Comparison of ENCODE assay signal across 1 cellular context in the genomic region with DNA sequence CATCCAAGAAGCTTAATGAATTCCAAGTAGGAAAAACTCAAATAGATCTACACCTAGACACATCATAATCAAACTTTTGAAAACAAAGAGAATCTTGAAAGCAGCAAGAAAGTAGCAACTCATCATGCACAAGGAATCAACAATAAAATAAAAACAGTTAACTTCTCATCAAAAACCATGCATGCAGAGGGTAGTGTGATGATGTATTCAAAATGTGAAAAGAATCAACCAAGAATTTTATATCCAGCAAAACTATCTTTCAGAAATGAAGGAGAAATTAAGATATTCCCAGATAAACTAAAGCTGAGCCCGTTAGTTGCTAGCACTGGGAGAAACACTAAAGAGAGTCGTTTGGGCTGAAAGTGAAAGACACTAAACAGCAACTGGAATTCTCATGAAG.
TF ChIP-seq lines count a peak whose summit lies in the region.

No MANE protein-coding gene starts in this region.

TF ChIP-seq in HepG2, 621 proteins besides CTCF, POLR2A, EP300 and RAD21 (continued from another document):
- TF ChIP-seq, protein P1, sequence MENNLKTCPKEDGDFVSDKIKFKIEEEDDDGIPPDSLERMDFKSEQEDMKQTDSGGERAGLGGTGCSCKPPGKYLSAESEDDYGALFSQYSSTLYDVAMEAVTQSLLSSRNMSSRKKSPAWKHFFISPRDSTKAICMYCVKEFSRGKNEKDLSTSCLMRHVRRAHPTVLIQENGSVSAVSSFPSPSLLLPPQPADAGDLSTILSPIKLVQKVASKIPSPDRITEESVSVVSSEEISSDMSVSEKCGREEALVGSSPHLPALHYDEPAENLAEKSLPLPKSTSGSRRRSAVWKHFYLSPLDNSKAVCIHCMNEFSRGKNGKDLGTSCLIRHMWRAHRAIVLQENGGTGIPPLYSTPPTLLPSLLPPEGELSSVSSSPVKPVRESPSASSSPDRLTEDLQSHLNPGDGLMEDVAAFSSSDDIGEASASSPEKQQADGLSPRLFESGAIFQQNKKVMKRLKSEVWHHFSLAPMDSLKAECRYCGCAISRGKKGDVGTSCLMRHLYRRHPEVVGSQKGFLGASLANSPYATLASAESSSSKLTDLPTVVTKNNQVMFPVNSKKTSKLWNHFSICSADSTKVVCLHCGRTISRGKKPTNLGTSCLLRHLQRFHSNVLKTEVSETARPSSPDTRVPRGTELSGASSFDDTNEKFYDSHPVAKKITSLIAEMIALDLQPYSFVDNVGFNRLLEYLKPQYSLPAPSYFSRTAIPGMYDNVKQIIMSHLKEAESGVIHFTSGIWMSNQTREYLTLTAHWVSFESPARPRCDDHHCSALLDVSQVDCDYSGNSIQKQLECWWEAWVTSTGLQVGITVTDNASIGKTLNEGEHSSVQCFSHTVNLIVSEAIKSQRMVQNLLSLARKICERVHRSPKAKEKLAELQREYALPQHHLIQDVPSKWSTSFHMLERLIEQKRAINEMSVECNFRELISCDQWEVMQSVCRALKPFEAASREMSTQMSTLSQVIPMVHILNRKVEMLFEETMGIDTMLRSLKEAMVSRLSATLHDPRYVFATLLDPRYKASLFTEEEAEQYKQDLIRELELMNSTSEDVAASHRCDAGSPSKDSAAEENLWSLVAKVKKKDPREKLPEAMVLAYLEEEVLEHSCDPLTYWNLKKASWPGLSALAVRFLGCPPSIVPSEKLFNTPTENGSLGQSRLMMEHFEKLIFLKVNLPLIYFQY (CRISPR knock-in tag; IDR thresholded peaks at IDR 0.05; ENCODE audit: borderline replicate concordance), result no peak
- TF ChIP-seq ZFP1 (CRISPR knock-in tag; IDR thresholded peaks at IDR 0.05) (peak; percentile 90; the same call in 1 of the 2 replicates), YEATS2 (CRISPR knock-in tag; IDR thresholded peaks at IDR 0.05; ENCODE audit: borderline replicate concordance) (no peak)
- TF ChIP-seq, protein P2, sequence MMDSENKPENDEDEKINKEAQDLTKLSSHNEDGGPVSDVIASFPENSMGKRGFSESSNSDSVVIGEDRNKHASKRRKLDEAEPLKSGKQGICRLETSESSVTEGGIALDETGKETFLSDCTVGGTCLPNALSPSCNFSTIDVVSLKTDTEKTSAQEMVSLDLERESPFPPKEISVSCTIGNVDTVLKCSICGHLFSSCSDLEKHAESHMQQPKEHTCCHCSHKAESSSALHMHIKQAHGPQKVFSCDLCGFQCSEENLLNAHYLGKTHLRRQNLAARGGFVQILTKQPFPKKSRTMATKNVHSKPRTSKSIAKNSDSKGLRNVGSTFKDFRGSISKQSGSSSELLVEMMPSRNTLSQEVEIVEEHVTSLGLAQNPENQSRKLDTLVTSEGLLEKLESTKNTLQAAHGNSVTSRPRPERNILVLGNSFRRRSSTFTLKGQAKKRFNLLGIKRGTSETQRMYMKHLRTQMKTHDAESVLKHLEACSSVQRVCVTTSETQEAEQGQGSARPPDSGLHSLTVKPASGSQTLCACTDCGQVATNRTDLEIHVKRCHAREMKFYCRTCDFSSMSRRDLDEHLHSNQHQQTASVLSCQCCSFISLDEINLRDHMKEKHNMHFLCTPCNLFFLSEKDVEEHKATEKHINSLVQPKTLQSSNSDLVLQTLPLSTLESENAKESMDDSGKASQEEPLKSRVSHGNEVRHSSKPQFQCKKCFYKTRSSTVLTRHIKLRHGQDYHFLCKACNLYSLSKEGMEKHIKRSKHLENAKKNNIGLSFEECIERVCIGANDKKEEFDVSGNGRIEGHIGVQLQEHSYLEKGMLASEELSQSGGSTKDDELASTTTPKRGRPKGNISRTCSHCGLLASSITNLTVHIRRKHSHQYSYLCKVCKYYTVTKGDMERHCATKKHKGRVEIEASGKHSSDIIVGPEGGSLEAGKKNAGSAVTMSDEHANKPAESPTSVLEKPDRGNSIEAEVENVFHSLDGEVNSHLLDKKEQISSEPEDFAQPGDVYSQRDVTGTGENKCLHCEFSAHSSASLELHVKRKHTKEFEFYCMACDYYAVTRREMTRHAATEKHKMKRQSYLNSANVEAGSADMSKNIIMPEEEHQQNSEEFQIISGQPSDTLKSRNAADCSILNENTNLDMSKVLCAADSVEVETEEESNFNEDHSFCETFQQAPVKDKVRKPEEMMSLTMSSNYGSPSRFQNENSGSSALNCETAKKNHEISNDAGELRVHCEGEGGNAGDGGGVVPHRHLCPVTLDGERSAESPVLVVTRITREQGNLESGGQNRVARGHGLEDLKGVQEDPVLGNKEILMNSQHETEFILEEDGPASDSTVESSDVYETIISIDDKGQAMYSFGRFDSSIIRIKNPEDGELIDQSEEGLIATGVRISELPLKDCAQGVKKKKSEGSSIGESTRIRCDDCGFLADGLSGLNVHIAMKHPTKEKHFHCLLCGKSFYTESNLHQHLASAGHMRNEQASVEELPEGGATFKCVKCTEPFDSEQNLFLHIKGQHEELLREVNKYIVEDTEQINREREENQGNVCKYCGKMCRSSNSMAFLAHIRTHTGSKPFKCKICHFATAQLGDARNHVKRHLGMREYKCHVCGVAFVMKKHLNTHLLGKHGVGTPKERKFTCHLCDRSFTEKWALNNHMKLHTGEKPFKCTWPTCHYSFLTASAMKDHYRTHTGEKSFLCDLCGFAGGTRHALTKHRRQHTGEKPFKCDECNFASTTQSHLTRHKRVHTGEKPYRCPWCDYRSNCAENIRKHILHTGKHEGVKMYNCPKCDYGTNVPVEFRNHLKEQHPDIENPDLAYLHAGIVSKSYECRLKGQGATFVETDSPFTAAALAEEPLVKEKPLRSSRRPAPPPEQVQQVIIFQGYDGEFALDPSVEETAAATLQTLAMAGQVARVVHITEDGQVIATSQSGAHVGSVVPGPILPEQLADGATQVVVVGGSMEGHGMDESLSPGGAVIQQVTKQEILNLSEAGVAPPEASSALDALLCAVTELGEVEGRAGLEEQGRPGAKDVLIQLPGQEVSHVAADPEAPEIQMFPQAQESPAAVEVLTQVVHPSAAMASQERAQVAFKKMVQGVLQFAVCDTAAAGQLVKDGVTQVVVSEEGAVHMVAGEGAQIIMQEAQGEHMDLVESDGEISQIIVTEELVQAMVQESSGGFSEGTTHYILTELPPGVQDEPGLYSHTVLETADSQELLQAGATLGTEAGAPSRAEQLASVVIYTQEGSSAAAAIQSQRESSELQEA (CRISPR knock-in tag; IDR thresholded peaks at IDR 0.05; ENCODE audit: not compliant biosample characterization), result no peak
